8 cellular contexts compared by ENCODE assay signal in the genomic region with DNA sequence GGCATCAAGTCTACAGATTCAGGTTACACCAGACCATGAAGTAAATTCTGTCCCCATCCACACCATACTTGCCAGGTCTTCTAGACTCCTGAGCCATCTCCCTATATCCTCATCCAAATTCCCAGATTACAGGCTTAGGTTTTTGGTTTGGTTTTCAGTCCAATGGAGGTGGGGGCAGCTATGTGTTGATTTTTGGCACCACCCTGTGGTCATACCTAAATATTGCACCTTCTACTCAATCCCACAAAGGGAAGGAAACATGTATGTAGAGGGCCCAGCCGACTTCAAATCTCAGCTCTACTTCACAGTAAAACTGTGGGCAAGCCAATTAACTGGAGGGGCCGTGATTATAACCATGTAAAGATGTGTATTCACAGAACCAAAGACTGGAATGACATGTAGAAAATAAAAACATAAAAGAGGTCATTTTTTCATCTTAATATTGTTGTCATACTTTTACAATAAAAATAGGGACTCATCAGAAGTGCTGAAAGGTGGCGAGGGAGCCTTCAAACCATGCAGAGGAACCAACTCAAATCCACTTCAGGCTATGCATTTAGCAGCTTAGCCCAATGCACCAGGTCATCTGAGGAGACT. TPM values are rescaled to one million over a fixed set of nuclear protein-coding genes. Genes with fewer than 3 reads are reported as not detected.
DNase-seq lines count a peak whose midpoint lies in the region; ATAC-seq and TF ChIP-seq lines count a peak whose summit lies in the region.

No MANE protein-coding gene starts in this region.

- DNase-seq in AG10803 (ENCODE audit: low read depth) (peak; percentile 60), GM06990 (ENCODE audit: extremely low read depth, insufficient read length) (no peak), fibroblast of the aortic adventitia (ENCODE audit: low read depth) (peak; percentile 75), cerebellar nuclear complex (lab: John Stamatoyannopoulos, UW) (no peak)

- H3K36me3 ChIP-seq in GM06990 (ENCODE audit: control insufficient read depth, insufficient read depth, low read length), result peaks cover 17% of the 10 kb centered on the region
- peaks cover 53% of the 10 kb centered on the region for H3K36me3 ChIP-seq in neutrophil

- no peak overlapping the region for H3K4me3 ChIP-seq in AG10803 (ENCODE audit: low read length)
- H3K4me3 ChIP-seq in GM06990 (replicated peaks; ENCODE audit: low read depth, low read length), result no peak overlapping the region
- H3K4me3 ChIP-seq in WI38 (ENCODE audit: low read depth, low read length), result no peak overlapping the region
- H3K4me3 ChIP-seq in fibroblast of the aortic adventitia (ENCODE audit: low read depth, low read length), result no peak overlapping the region
- H3K4me3 ChIP-seq in neutrophil (ENCODE audit: low read depth in 1 of 2, low read length in 1 of 2), result no peak overlapping the region

- H3K27me3 ChIP-seq in GM06990 (replicated peaks; ENCODE audit: control insufficient read depth, insufficient read depth, low read length) (no peaks in the 10 kb centered on the region), neutrophil (no peaks in the 10 kb centered on the region)

- no peak for ATAC-seq in HG03439 (IDR thresholded peaks at IDR 0.05; ENCODE audit: unreplicated experiment)

- H3K27ac ChIP-seq in neutrophil, result no peak overlapping the region

- TF ChIP-seq CTCF in AG10803 (conservative IDR thresholded peaks at IDR 0.05; ENCODE audit: low read length) (peak; percentile 77), GM06990 (IDR thresholded peaks at IDR 0.05; ENCODE audit: insufficient read depth, low read length, poor library complexity, severe bottlenecking) (peak; percentile 60), LNCAP (IDR thresholded peaks at IDR 0.05) (peak; percentile 76), WI38 (IDR thresholded peaks at IDR 0.05; ENCODE audit: low read depth, low read length) (peak; percentile 56), fibroblast of the aortic adventitia (IDR thresholded peaks at IDR 0.05; ENCODE audit: insufficient read depth, low read length) (peak; percentile 74), neutrophil (IDR thresholded peaks at IDR 0.05) (peak; percentile 67)

- peaks cover 0 to 7% of the 10 kb centered on the region in 2 experiments for H3K4me1 ChIP-seq in neutrophil (ENCODE audit: control insufficient read depth in 1 of 2, insufficient read depth in 1 of 2, low read depth in 1 of 2, low read length in 1 of 2)

- no peaks in the 10 kb centered on the region for H3K9me3 ChIP-seq in neutrophil

RNA-seq across cellular contexts. Expression of gene ERCC6, which starts 19.8 kb away (rescaled TPM):
- 51.1 and 79.7 TPM in 2 replicates for total RNA-seq in fibroblast of the aortic adventitia (ENCODE audit: low replicate concordance)

Comparison
In these comparisons a context has a peak if more than half of its experiments do, and no peak if none do; other contexts are left out.
1. DNase-seq: peak in AG10803 (single experiment) and fibroblast of the aortic adventitia (single experiment); none in GM06990 (single experiment) and cerebellar nuclear complex (0 of 2).
2. Peak in every context shown above with its lines, with median percentiles within 50 percentile points of each other: CTCF ChIP-seq.